24 cellular contexts compared by ENCODE assay signal in genomic region chr4:7918981-7919380, GRCh38. TPM values are rescaled to one million over a fixed set of nuclear protein-coding genes. Genes with fewer than 3 reads are reported as not detected.
DNase-seq lines count a peak whose midpoint lies in the region; ATAC-seq and TF ChIP-seq lines count a peak whose summit lies in the region.
"Had no signal": no experiment of that assay in that cellular context is flagged by ENCODE, and none has a peak within 500 bp of the region (broad histone marks: within the 10 kb centered on the region; RNA-seq: fewer than 3 reads in every experiment).

No MANE protein-coding gene starts in this region.

- ATAC-seq in GM23338 (no peak), SK-N-SH treated with all-trans-retinoic acid at 6 μM for 48 hours (no peak)
- ATAC-seq: activated CD8-positive, alpha-beta T cell treated with anti-CD3 and anti-CD28 coated beads for 36 hours; HCT116; heart right ventricle had no signal

- H3K4me3 Mint-ChIP-seq in GM23338 (no peak overlapping the region), brain (no peak overlapping the region), glutamatergic neuron (ENCODE audit: unreplicated experiment) (peak overlapping the region; percentile 84), neural progenitor cell (no peak overlapping the region)
- H3K4me3 Mint-ChIP-seq in activated T-cell treated with anti-CD3 and anti-CD28 coated beads, Interleukin-2, amount 50 U/mL, for 24 hours = no peak overlapping the region
- H3K4me3 Mint-ChIP-seq: activated CD8-positive, alpha-beta T cell treated with anti-CD3 and anti-CD28 coated beads for 36 hours; activated naive CD8-positive, alpha-beta T cell; naive B cell had no signal

- no peak for TF ChIP-seq CTCF in GM23338 (conservative IDR thresholded peaks at IDR 0.05; ENCODE audit: low read depth in 2 of 2)
- no peak for TF ChIP-seq CTCF in brain (conservative IDR thresholded peaks at IDR 0.05)
- TF ChIP-seq CTCF in glutamatergic neuron (IDR thresholded peaks at IDR 0.05; ENCODE audit: partially characterized antibody, unreplicated experiment) = no peak
- no peak for TF ChIP-seq CTCF in neural progenitor cell (IDR thresholded peaks at IDR 0.05)
- no peak for TF ChIP-seq CTCF in thyroid gland (IDR thresholded peaks at IDR 0.05)

- intact Hi-C loops in thyroid gland (cut with DNase I) = no loop called here

- H3K4me1 Mint-ChIP-seq in GM23338 (peaks cover 38% of the 10 kb centered on the region), brain (peaks cover 41% of the 10 kb centered on the region), glutamatergic neuron (ENCODE audit: low read depth, unreplicated experiment) (peaks cover 62% of the 10 kb centered on the region), neural progenitor cell (peaks cover 13% of the 10 kb centered on the region)
- H3K4me1 Mint-ChIP-seq in activated T-cell treated with anti-CD3 and anti-CD28 coated beads, Interleukin-2, amount 50 U/mL, for 24 hours (ENCODE audit: low read depth) = peaks cover 35% of the 10 kb centered on the region
- H3K4me1 Mint-ChIP-seq: naive B cell had no signal

- H4K20me1 ChIP-seq in GM23338 (replicated peaks; ENCODE audit: insufficient read depth) (no peaks in the 10 kb centered on the region), neural progenitor cell (ENCODE audit: low read depth) (no peaks in the 10 kb centered on the region)

- H3K4me3 ChIP-seq in GM23338 (no peak overlapping the region), neural progenitor cell (no peak overlapping the region), thyroid gland (replicated peaks in 1 of 3) (no peak overlapping the region)
- H3K4me3 ChIP-seq: heart right ventricle, SK-N-MC had no signal

- H3K27me3 ChIP-seq in GM23338 (ENCODE audit: insufficient read depth) = no peaks in the 10 kb centered on the region
- H3K27me3 ChIP-seq in neural progenitor cell = no peaks in the 10 kb centered on the region
- H3K27me3 ChIP-seq in thyroid gland = no peaks in the 10 kb centered on the region
- H3K27me3 ChIP-seq: heart right ventricle had no signal

- H3K27ac ChIP-seq in GM23338 (ENCODE audit: low read depth) = peak overlapping the region; percentile 60; the same call in 1 of the 2 replicates
- no peak overlapping the region for H3K27ac ChIP-seq in neural progenitor cell
- no peak overlapping the region for H3K27ac ChIP-seq in thyroid gland
- H3K27ac ChIP-seq: RWPE1, SK-N-MC had no signal

- H2AFZ ChIP-seq in GM23338 (no peak overlapping the region), neural progenitor cell (replicated peaks) (no peak overlapping the region)

- H3K9me2 ChIP-seq in GM23338 (ENCODE audit: insufficient read depth) = peaks cover 8% of the 10 kb centered on the region; the same call in 1 of the 2 replicates

- TF ChIP-seq POLR2A in thyroid gland (IDR thresholded peaks at IDR 0.05) = no peak

- H3K9me3 Mint-ChIP-seq in GM23338 (peaks cover 5% of the 10 kb centered on the region; the same call in 2 of the 3 replicates), brain (peaks cover 0 to 4% (median 2%) of the 10 kb centered on the region in 5 experiments), glutamatergic neuron (ENCODE audit: unreplicated experiment) (peaks cover 13% of the 10 kb centered on the region), neural progenitor cell (no peaks in the 10 kb centered on the region)
- H3K9me3 Mint-ChIP-seq in activated T-cell treated with anti-CD3 and anti-CD28 coated beads, Interleukin-2, amount 50 U/mL, for 24 hours = no peaks in the 10 kb centered on the region
- H3K9me3 Mint-ChIP-seq: activated CD8-positive, alpha-beta T cell treated with anti-CD3 and anti-CD28 coated beads for 36 hours had no signal

- peak overlapping the region; percentile 72; the same call in 1 of the 2 replicates for H3K27ac Mint-ChIP-seq in GM23338
- H3K27ac Mint-ChIP-seq in brain = peak overlapping the region in 3 of 5 experiments; percentile 40 to 76 (median 60)
- H3K27ac Mint-ChIP-seq in glutamatergic neuron (ENCODE audit: unreplicated experiment) = peak overlapping the region; percentile 69
- H3K27ac Mint-ChIP-seq in neural progenitor cell = peak overlapping the region; percentile 60
- H3K27ac Mint-ChIP-seq in activated T-cell treated with anti-CD3 and anti-CD28 coated beads, Interleukin-2, amount 50 U/mL, for 24 hours = no peak overlapping the region
- H3K27ac Mint-ChIP-seq: activated CD8-positive, alpha-beta T cell treated with anti-CD3 and anti-CD28 coated beads for 36 hours; activated naive CD8-positive, alpha-beta T cell; naive B cell had no signal

- H3K9me3 ChIP-seq in neural progenitor cell (ENCODE audit: low read depth) (no peaks in the 10 kb centered on the region), thyroid gland (no peaks in the 10 kb centered on the region)
- H3K9me3 ChIP-seq: heart right ventricle had no signal

- H3K27me3 Mint-ChIP-seq in GM23338 (ENCODE audit: insufficient read depth, low read depth, poor library complexity) (peaks cover 8% of the 10 kb centered on the region), brain (no peaks in the 10 kb centered on the region), glutamatergic neuron (ENCODE audit: unreplicated experiment) (peaks cover 8% of the 10 kb centered on the region), neural progenitor cell (ENCODE audit: insufficient read depth, low read depth) (no peaks in the 10 kb centered on the region)
- no peaks in the 10 kb centered on the region for H3K27me3 Mint-ChIP-seq in activated T-cell treated with anti-CD3 and anti-CD28 coated beads, Interleukin-2, amount 50 U/mL, for 24 hours
- H3K27me3 Mint-ChIP-seq: activated CD8-positive, alpha-beta T cell treated with anti-CD3 and anti-CD28 coated beads for 36 hours; activated naive CD8-positive, alpha-beta T cell had no signal

- H3K4me2 ChIP-seq in GM23338 = no peak overlapping the region; the same call in 1 of the 2 replicates
- no peak overlapping the region for H3K4me2 ChIP-seq in neural progenitor cell

- 71 to 73% methylated on average over 12 of the region's 12 CpGs for WGBS in thyroid gland, 2 donors

- peaks cover 89% of the 10 kb centered on the region for H3K79me2 ChIP-seq in GM23338 (replicated peaks; ENCODE audit: insufficient read depth)
- H3K79me2 ChIP-seq in neural progenitor cell (ENCODE audit: low read depth) = no peaks in the 10 kb centered on the region

- H3K4me1 ChIP-seq in GM23338 (ENCODE audit: insufficient read depth) = peaks cover 21% of the 10 kb centered on the region
- no peaks in the 10 kb centered on the region for H3K4me1 ChIP-seq in neural progenitor cell
- H3K4me1 ChIP-seq in thyroid gland = peaks cover 5 to 8% of the 10 kb centered on the region in 2 donors

- H3K36me3 ChIP-seq in GM23338 (ENCODE audit: insufficient read depth) (no peaks in the 10 kb centered on the region), neural progenitor cell (no peaks in the 10 kb centered on the region), thyroid gland (no peaks in the 10 kb centered on the region)
- H3K36me3 ChIP-seq: heart right ventricle had no signal

- H3F3A ChIP-seq in GM23338 (replicated peaks; ENCODE audit: low read depth) (no peaks in the 10 kb centered on the region), neural progenitor cell (ENCODE audit: low read depth) (no peaks in the 10 kb centered on the region)

- no peak for DNase-seq in GM23338 (ENCODE audit: low spot score)
- no peak for DNase-seq in glutamatergic neuron
- no peak for DNase-seq in neural progenitor cell (ENCODE audit: low spot score)
- DNase-seq in thyroid gland = no peak
- DNase-seq in activated T-cell treated with anti-CD3 and anti-CD28 coated beads, Interleukin-2, amount 50 U/mL, for 24 hours = no peak
- no peak for DNase-seq in SHP77 treated with DMSO at 0.1 percent for 48 hours (lab: John Stamatoyannopoulos, UW)
- DNase-seq: ACHN; activated CD8-positive, alpha-beta T cell treated with anti-CD3 and anti-CD28 coated beads for 36 hours; cerebellar nuclear complex; heart right ventricle; mammary epithelial cell; naive B cell; NCI-H1417 treated with DMSO at 0.1 percent for 48 hours; NCI-H2081 treated with DMSO at 0.1 percent for 48 hours; NCI-H82; occipital lobe; stimulated activated CD4-positive, alpha-beta T cell treated with anti-CD3 and anti-CD28 coated beads, Interleukin-2, amount 100 ng/mL, for 48 hours; T-helper 2 cell had no signal

- no peak overlapping the region for H3K9ac ChIP-seq in neural progenitor cell

- H3K36me3 Mint-ChIP-seq in GM23338 (ENCODE audit: low read depth) (peaks cover 3% of the 10 kb centered on the region), brain (peaks cover 64% of the 10 kb centered on the region), glutamatergic neuron (ENCODE audit: unreplicated experiment) (no peaks in the 10 kb centered on the region), neural progenitor cell (no peaks in the 10 kb centered on the region)
- H3K36me3 Mint-ChIP-seq in activated T-cell treated with anti-CD3 and anti-CD28 coated beads, Interleukin-2, amount 50 U/mL, for 24 hours (ENCODE audit: low read depth) = peaks cover 2% of the 10 kb centered on the region
- H3K36me3 Mint-ChIP-seq: naive B cell had no signal

TF ChIP-seq in SK-N-SH treated with all-trans-retinoic acid at 6 μM for 48 hours, 23 proteins besides CTCF, POLR2A, EP300 and RAD21 (continues in another document):
- TF ChIP-seq, protein P1, sequence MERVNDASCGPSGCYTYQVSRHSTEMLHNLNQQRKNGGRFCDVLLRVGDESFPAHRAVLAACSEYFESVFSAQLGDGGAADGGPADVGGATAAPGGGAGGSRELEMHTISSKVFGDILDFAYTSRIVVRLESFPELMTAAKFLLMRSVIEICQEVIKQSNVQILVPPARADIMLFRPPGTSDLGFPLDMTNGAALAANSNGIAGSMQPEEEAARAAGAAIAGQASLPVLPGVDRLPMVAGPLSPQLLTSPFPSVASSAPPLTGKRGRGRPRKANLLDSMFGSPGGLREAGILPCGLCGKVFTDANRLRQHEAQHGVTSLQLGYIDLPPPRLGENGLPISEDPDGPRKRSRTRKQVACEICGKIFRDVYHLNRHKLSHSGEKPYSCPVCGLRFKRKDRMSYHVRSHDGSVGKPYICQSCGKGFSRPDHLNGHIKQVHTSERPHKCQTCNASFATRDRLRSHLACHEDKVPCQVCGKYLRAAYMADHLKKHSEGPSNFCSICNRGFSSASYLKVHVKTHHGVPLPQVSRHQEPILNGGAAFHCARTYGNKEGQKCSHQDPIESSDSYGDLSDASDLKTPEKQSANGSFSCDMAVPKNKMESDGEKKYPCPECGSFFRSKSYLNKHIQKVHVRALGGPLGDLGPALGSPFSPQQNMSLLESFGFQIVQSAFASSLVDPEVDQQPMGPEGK (CRISPR knock-in tag; IDR thresholded peaks at IDR 0.05; ENCODE audit: borderline replicate concordance) = no peak
- TF ChIP-seq ZC3H10 (CRISPR knock-in tag; IDR thresholded peaks at IDR 0.05) (no peak), ZNF8 (CRISPR knock-in tag; IDR thresholded peaks at IDR 0.05) (no peak), PPARA (CRISPR knock-in tag; IDR thresholded peaks at IDR 0.05; ENCODE audit: borderline replicate concordance) (no peak), RARB (CRISPR knock-in tag; IDR thresholded peaks at IDR 0.05) (no peak), SNAI2 (CRISPR knock-in tag; IDR thresholded peaks at IDR 0.05) (no peak)

RNA-seq across cellular contexts. Expression of gene AFAP1, which starts 20.7 kb away (rescaled TPM):
- 21.5 and 25.9 TPM in 2 replicates for total RNA-seq in GM23338 (2014; rRNA removed; shearing (Covaris generic))
- polyA plus RNA-seq in GM23338 (2016; fragmentation: Nextera tagmentation; extraction: Ambion mirVana) (5.4 and 6.5 TPM in 2 replicates), brain (ENCODE audit: insufficient read depth, low read depth, low replicate concordance) (15.3 TPM)
- total RNA-seq in glutamatergic neuron (ENCODE audit: unreplicated experiment) (528 TPM), neural progenitor cell (ENCODE audit: low replicate concordance) (6.7 and 8.2 TPM in 2 replicates), thyroid gland (10 to 100 TPM; 12.3 to 33.3 (median 26.2) TPM)

Comparison
In these comparisons a context has a peak if more than half of its experiments do, and no peak if none do; other contexts are left out.
1. RNA of gene AFAP1, which starts 20.7 kb away (total RNA-seq): 528 TPM in glutamatergic neuron (single experiment); 12.3 to 33.3 TPM in thyroid gland, 21.5 to 25.9 TPM in GM23338 and 6.7 to 8.2 TPM in neural progenitor cell; every median in the first group is over 10 times any median in the second.